Comparison of ENCODE assay signal across 1 cellular context in the genomic region with DNA sequence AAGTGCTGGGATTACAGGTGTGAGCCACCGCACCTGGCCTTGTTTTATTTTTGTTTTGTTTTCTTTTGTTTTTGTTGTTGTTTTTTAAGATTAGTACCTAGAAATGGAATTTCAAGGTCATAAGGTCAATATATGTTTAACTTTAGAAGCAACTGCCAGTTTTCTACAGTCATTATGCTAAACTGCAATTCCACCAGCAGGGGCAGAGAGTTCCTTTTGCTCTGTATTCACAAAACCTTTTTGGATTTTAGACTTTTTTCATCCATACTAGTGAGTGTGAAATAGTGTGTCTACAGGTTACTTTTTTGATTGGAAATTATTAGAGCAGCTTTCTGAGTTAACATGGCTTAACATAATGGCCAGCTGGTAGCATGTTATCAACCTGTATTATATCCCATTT.
TF ChIP-seq lines count a peak whose summit lies in the region.

No MANE protein-coding gene starts in this region.

TF ChIP-seq in GM23338, 12 proteins besides CTCF, POLR2A, EP300 and RAD21 (continued from another document):
- TF ChIP-seq, protein P1, sequence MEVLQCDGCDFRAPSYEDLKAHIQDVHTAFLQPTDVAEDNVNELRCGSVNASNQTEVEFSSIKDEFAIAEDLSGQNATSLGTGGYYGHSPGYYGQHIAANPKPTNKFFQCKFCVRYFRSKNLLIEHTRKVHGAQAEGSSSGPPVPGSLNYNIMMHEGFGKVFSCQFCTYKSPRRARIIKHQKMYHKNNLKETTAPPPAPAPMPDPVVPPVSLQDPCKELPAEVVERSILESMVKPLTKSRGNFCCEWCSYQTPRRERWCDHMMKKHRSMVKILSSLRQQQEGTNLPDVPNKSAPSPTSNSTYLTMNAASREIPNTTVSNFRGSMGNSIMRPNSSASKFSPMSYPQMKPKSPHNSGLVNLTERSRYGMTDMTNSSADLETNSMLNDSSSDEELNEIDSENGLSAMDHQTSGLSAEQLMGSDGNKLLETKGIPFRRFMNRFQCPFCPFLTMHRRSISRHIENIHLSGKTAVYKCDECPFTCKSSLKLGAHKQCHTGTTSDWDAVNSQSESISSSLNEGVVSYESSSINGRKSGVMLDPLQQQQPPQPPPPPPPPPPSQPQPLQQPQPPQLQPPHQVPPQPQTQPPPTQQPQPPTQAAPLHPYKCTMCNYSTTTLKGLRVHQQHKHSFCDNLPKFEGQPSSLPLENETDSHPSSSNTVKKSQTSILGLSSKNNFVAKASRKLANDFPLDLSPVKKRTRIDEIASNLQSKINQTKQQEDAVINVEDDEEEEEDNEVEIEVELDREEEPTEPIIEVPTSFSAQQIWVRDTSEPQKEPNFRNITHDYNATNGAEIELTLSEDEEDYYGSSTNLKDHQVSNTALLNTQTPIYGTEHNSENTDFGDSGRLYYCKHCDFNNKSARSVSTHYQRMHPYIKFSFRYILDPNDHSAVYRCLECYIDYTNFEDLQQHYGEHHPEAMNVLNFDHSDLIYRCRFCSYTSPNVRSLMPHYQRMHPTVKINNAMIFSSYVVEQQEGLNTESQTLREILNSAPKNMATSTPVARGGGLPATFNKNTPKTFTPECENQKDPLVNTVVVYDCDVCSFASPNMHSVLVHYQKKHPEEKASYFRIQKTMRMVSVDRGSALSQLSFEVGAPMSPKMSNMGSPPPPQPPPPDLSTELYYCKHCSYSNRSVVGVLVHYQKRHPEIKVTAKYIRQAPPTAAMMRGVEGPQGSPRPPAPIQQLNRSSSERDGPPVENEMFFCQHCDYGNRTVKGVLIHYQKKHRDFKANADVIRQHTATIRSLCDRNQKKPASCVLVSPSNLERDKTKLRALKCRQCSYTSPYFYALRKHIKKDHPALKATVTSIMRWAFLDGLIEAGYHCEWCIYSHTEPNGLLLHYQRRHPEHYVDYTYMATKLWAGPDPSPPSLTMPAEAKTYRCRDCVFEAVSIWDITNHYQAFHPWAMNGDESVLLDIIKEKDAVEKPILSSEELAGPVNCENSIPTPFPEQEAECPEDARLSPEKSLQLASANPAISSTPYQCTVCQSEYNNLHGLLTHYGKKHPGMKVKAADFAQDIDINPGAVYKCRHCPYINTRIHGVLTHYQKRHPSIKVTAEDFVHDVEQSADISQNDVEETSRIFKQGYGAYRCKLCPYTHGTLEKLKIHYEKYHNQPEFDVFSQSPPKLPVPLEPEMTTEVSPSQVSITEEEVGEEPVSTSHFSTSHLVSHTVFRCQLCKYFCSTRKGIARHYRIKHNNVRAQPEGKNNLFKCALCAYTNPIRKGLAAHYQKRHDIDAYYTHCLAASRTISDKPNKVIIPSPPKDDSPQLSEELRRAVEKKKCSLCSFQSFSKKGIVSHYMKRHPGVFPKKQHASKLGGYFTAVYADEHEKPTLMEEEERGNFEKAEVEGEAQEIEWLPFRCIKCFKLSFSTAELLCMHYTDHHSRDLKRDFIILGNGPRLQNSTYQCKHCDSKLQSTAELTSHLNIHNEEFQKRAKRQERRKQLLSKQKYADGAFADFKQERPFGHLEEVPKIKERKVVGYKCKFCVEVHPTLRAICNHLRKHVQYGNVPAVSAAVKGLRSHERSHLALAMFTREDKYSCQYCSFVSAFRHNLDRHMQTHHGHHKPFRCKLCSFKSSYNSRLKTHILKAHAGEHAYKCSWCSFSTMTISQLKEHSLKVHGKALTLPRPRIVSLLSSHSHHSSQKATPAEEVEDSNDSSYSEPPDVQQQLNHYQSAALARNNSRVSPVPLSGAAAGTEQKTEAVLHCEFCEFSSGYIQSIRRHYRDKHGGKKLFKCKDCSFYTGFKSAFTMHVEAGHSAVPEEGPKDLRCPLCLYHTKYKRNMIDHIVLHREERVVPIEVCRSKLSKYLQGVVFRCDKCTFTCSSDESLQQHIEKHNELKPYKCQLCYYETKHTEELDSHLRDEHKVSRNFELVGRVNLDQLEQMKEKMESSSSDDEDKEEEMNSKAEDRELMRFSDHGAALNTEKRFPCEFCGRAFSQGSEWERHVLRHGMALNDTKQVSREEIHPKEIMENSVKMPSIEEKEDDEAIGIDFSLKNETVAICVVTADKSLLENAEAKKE (CRISPR knock-in tag; IDR thresholded peaks at IDR 0.05): no peak
- TF ChIP-seq EZH2 (IDR thresholded peaks at IDR 0.05; ENCODE audit: low read depth, unreplicated experiment): no peak
- TF ChIP-seq ZNF331 (CRISPR knock-in tag; IDR thresholded peaks at IDR 0.05; ENCODE audit: low read depth): no peak
- no peak for TF ChIP-seq STAT1 (IDR thresholded peaks at IDR 0.05; ENCODE audit: unreplicated experiment)
- TF ChIP-seq EZH2phosphoT487 (IDR thresholded peaks at IDR 0.05; ENCODE audit: unreplicated experiment): no peak
- no peak for TF ChIP-seq CREB1 (CRISPR knock-in tag; IDR thresholded peaks at IDR 0.05; ENCODE audit: low read depth)
- TF ChIP-seq JUNB (IDR thresholded peaks at IDR 0.05; ENCODE audit: unreplicated experiment): no peak
- no peak for TF ChIP-seq POLR2AphosphoS5 (IDR thresholded peaks at IDR 0.05; ENCODE audit: low read depth)
- TF ChIP-seq, protein P2, sequence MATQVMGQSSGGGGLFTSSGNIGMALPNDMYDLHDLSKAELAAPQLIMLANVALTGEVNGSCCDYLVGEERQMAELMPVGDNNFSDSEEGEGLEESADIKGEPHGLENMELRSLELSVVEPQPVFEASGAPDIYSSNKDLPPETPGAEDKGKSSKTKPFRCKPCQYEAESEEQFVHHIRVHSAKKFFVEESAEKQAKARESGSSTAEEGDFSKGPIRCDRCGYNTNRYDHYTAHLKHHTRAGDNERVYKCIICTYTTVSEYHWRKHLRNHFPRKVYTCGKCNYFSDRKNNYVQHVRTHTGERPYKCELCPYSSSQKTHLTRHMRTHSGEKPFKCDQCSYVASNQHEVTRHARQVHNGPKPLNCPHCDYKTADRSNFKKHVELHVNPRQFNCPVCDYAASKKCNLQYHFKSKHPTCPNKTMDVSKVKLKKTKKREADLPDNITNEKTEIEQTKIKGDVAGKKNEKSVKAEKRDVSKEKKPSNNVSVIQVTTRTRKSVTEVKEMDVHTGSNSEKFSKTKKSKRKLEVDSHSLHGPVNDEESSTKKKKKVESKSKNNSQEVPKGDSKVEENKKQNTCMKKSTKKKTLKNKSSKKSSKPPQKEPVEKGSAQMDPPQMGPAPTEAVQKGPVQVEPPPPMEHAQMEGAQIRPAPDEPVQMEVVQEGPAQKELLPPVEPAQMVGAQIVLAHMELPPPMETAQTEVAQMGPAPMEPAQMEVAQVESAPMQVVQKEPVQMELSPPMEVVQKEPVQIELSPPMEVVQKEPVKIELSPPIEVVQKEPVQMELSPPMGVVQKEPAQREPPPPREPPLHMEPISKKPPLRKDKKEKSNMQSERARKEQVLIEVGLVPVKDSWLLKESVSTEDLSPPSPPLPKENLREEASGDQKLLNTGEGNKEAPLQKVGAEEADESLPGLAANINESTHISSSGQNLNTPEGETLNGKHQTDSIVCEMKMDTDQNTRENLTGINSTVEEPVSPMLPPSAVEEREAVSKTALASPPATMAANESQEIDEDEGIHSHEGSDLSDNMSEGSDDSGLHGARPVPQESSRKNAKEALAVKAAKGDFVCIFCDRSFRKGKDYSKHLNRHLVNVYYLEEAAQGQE (IDR thresholded peaks at IDR 0.05; ENCODE audit: unreplicated experiment): no peak
- no peak for TF ChIP-seq ZNF114 (CRISPR knock-in tag; IDR thresholded peaks at IDR 0.05)
- TF ChIP-seq, protein P3, sequence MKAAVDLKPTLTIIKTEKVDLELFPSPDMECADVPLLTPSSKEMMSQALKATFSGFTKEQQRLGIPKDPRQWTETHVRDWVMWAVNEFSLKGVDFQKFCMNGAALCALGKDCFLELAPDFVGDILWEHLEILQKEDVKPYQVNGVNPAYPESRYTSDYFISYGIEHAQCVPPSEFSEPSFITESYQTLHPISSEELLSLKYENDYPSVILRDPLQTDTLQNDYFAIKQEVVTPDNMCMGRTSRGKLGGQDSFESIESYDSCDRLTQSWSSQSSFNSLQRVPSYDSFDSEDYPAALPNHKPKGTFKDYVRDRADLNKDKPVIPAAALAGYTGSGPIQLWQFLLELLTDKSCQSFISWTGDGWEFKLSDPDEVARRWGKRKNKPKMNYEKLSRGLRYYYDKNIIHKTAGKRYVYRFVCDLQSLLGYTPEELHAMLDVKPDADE (IDR thresholded peaks at IDR 0.05): no peak
